Comparison of ENCODE assay signal across 10 cellular contexts in genomic region chr22:17633217-17633997, GRCh38. TPM values are rescaled to one million over a fixed set of nuclear protein-coding genes. Genes with fewer than 3 reads are reported as not detected.
DNase-seq lines count a peak whose midpoint lies in the region; ATAC-seq and TF ChIP-seq lines count a peak whose summit lies in the region.
"Had no signal": no experiment of that assay in that cellular context is flagged by ENCODE, and none has a peak within 500 bp of the region (broad histone marks: within the 10 kb centered on the region; RNA-seq: fewer than 3 reads in every experiment).

No MANE protein-coding gene starts in this region.

- DNase-seq in ACHN: peak; percentile 85
- peak; percentile 81 for DNase-seq in HT-29 (ENCODE audit: low spot score)
- DNase-seq in astrocyte of the hippocampus (ENCODE audit: low read depth, low spot score): peak; percentile 80
- DNase-seq in left colon: no peak
- no peak for DNase-seq in COR-L47 (lab: John Stamatoyannopoulos, UW)
- DNase-seq in NCI-H146 treated with DMSO at 0.1 percent for 48 hours (lab: John Stamatoyannopoulos, UW; ENCODE audit: unreplicated experiment): no peak
- no peak for DNase-seq in activated CD8-positive, alpha-beta T cell treated with anti-CD3 and anti-CD28 coated beads for 36 hours
- DNase-seq: CD8-positive, alpha-beta T cell; sigmoid colon had no signal

- in situ Hi-C loops in ACHN (cut with HindIII; ENCODE audit: low pct_ligation_motif_present, low pct_unique_long_range_greater_than_20kb, low sequenced_read_pairs): no loop called here

- TF ChIP-seq CTCF in activated CD8-positive, alpha-beta T cell treated with anti-CD3 and anti-CD28 coated beads for 36 hours (IDR thresholded peaks at IDR 0.05): no peak

- H3K36me3 Mint-ChIP-seq in activated CD8-positive, alpha-beta T cell treated with anti-CD3 and anti-CD28 coated beads for 36 hours (ENCODE audit: low read depth): peaks cover 7% of the 10 kb centered on the region

- H3K27ac Mint-ChIP-seq in activated CD8-positive, alpha-beta T cell treated with anti-CD3 and anti-CD28 coated beads for 36 hours: no peak overlapping the region
- H3K27ac Mint-ChIP-seq: CD8-positive, alpha-beta T cell had no signal

- H3K9me3 Mint-ChIP-seq in activated CD8-positive, alpha-beta T cell treated with anti-CD3 and anti-CD28 coated beads for 36 hours: no peaks in the 10 kb centered on the region
- H3K9me3 Mint-ChIP-seq: CD8-positive, alpha-beta T cell had no signal

- intact Hi-C loops in left colon (cut with DNase I, micrococcal nuclease): no loop called here
- intact Hi-C loops in activated CD8-positive, alpha-beta T cell treated with anti-CD3 and anti-CD28 coated beads for 36 hours (cut with micrococcal nuclease): no loop called here

- CTCF ChIA-PET in activated CD8-positive, alpha-beta T cell treated with anti-CD3 and anti-CD28 coated beads for 36 hours (lab: Charles Lee): no interaction called here

- ATAC-seq in left colon: peak; percentile 18
- ATAC-seq in GM21619 (IDR thresholded peaks at IDR 0.05; ENCODE audit: unreplicated experiment): no peak
- ATAC-seq in activated CD8-positive, alpha-beta T cell treated with anti-CD3 and anti-CD28 coated beads for 36 hours: no peak
- ATAC-seq: CD8-positive, alpha-beta T cell had no signal

- no peaks in the 10 kb centered on the region for H3K27me3 Mint-ChIP-seq in activated CD8-positive, alpha-beta T cell treated with anti-CD3 and anti-CD28 coated beads for 36 hours

- no peak overlapping the region for H3K4me3 Mint-ChIP-seq in activated CD8-positive, alpha-beta T cell treated with anti-CD3 and anti-CD28 coated beads for 36 hours
- H3K4me3 Mint-ChIP-seq: CD8-positive, alpha-beta T cell had no signal

- H3K4me1 Mint-ChIP-seq in activated CD8-positive, alpha-beta T cell treated with anti-CD3 and anti-CD28 coated beads for 36 hours (ENCODE audit: low read depth): peaks cover 11% of the 10 kb centered on the region

- POLR2A ChIA-PET in activated CD8-positive, alpha-beta T cell treated with anti-CD3 and anti-CD28 coated beads for 36 hours (lab: Charles Lee): no interaction called here

RNA-seq across cellular contexts. Expression of gene ATP6V1E1, which starts 4.9 kb away (rescaled TPM):
- total RNA-seq in HT-29 (2014; rRNA removed; shearing (Covaris generic)): 40.2 and 63.3 TPM in 2 replicates
- 100 to 1,000 TPM; 100 to 102 TPM for total RNA-seq in left colon
- 10 to 100 TPM; 68.1 to 68.2 TPM for total RNA-seq in activated CD8-positive, alpha-beta T cell treated with anti-CD3 and anti-CD28 coated beads for 36 hours

RNA-seq across cellular contexts. Expression of gene BCL2L13, which starts 5.2 kb away (rescaled TPM):
- 23.7 and 24.5 TPM in 2 replicates for total RNA-seq in HT-29 (2014; rRNA removed; shearing (Covaris generic))
- 10 to 100 TPM; 49.8 to 54.6 TPM for total RNA-seq in left colon
- 10 to 100 TPM; 36.1 to 38.3 TPM for total RNA-seq in activated CD8-positive, alpha-beta T cell treated with anti-CD3 and anti-CD28 coated beads for 36 hours

Comparison
In these comparisons a context has a peak if more than half of its experiments do, and no peak if none do; other contexts are left out.
1. DNase-seq: peak in ACHN (single experiment), HT-29 (single experiment) and astrocyte of the hippocampus (single experiment); none in left colon (0 of 2), COR-L47 (single experiment), NCI-H146 treated with DMSO at 0.1 percent for 48 hours (single experiment) and activated CD8-positive, alpha-beta T cell treated with anti-CD3 and anti-CD28 coated beads for 36 hours (single experiment).